In the genomic region with DNA sequence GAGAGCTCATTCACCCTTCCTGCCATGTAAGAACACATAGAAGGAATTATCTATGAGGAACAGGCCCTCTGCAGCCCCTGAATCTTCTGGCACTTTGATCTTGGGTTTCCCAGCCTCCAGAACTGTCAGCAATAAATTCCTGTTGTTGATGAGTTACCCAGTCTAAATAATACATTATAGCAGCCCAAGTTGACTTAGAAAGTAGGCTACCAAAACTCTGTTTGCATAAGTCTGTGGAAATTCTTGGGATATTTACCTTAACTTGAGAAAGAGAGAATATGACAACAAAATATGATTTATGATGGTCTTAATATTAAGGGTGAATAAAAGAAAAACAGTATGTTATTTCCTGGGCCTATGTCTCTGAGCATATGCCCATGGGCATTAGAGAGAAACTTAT, we compare ENCODE assay signal across 8 cellular contexts.
"Had no signal": no experiment of that assay in that cellular context is flagged by ENCODE, and none has a peak within 500 bp of the region (broad histone marks: within the 10 kb centered on the region; RNA-seq: fewer than 3 reads in every experiment).

No MANE protein-coding gene starts in this region.

- DNase-seq: GDM1, GF-D8 had no signal

- ATAC-seq: GM12878 had no signal

- FAIRE-seq: G401.6, GM12878, GM12891, GM12892, GM18507, GM19239 had no signal

- H3K4me3 ChIP-seq: GM12878 had no signal
